ENCODE assay signal across 8 cellular contexts in genomic region chr2:135948642-135949355, GRCh38. TPM values are rescaled to one million over a fixed set of nuclear protein-coding genes. Genes with fewer than 3 reads are reported as not detected.
DNase-seq lines count a peak whose midpoint lies in the region; ATAC-seq and TF ChIP-seq lines count a peak whose summit lies in the region.

No MANE protein-coding gene starts in this region.

- peak overlapping the region; percentile 29 for H3K4me3 Mint-ChIP-seq in T-helper 2 cell treated with Interferon-gamma antibody and Interleukin-4, amounts not matched to agents 5 μg/mL and 100 μg/mL, for 36 hours
- no peak overlapping the region for H3K4me3 Mint-ChIP-seq in nephron progenitor cell

- H3K4me1 ChIP-seq in esophagus squamous epithelium: peaks cover 6 to 28% (median 6%) of the 10 kb centered on the region in 3 donors
- H3K4me1 ChIP-seq in A673 (ENCODE audit: insufficient read depth, low read length, poor library complexity, severe bottlenecking): peaks cover 7% of the 10 kb centered on the region

- H3K9me3 ChIP-seq in esophagus squamous epithelium (no peaks in the 10 kb centered on the region), A673 (ENCODE audit: low read depth, low read length, poor library complexity, severe bottlenecking) (peaks cover 4% of the 10 kb centered on the region)

- POLR2A ChIA-PET in A673 (lab: Charles Lee; ENCODE audit: low non-redundant PET): no interaction called here

- no peaks in the 10 kb centered on the region for H3K27me3 Mint-ChIP-seq in T-helper 2 cell treated with Interferon-gamma antibody and Interleukin-4, amounts not matched to agents 5 μg/mL and 100 μg/mL, for 36 hours (ENCODE audit: low read depth)
- no peaks in the 10 kb centered on the region for H3K27me3 Mint-ChIP-seq in nephron progenitor cell (ENCODE audit: low read depth, poor library complexity)

- BruUV-seq in A673 (replicated peaks; lab: Mats Ljungman, UMichigan): no TSS peak

- DNase-seq in T-helper 2 cell treated with Interferon-gamma antibody and Interleukin-4, amounts not matched to agents 5 μg/mL and 100 μg/mL, for 36 hours (ENCODE audit: low spot score): peak; percentile 24
- no peak for DNase-seq in esophagus squamous epithelium (lab: John Stamatoyannopoulos, UW)
- DNase-seq in cerebellar cortex (ENCODE audit: low spot score): no peak
- no peak for DNase-seq in nephron progenitor cell
- DNase-seq in A673 (ENCODE audit: low spot score): no peak
- DNase-seq in NCI-H2107 treated with DMSO at 0.1 percent for 48 hours (lab: John Stamatoyannopoulos, UW; ENCODE audit: unreplicated experiment): no peak

- 41 to 44% methylated on average over 7 to 9 of the region's 9 CpGs for WGBS in esophagus squamous epithelium, 2 donors

- H3K27me3 ChIP-seq in esophagus squamous epithelium: no peaks in the 10 kb centered on the region
- H3K27me3 ChIP-seq in A673 (replicated peaks; ENCODE audit: insufficient read depth, low read depth, low read length, poor library complexity): no peaks in the 10 kb centered on the region

- CTCF ChIA-PET in A673 (lab: Charles Lee): interaction anchor here (0.6 kb wide), 1 partner anchor 1573 kb away, joined by 5 read pairs; no protein-coding TSS in a partner anchor

- no peak for TF ChIP-seq POLR2A in esophagus squamous epithelium (IDR thresholded peaks at IDR 0.05)

- H3K4me3 ChIP-seq in esophagus squamous epithelium (peak overlapping the region in 2 of 4 donors; percentile 12 to 30), A673 (ENCODE audit: low read depth, low read length, poor library complexity, severe bottlenecking) (no peak overlapping the region)

- peak overlapping the region; percentile 81 for H3K27ac Mint-ChIP-seq in T-helper 2 cell treated with Interferon-gamma antibody and Interleukin-4, amounts not matched to agents 5 μg/mL and 100 μg/mL, for 36 hours
- H3K27ac Mint-ChIP-seq in nephron progenitor cell: no peak overlapping the region

- H3K9me3 Mint-ChIP-seq in T-helper 2 cell treated with Interferon-gamma antibody and Interleukin-4, amounts not matched to agents 5 μg/mL and 100 μg/mL, for 36 hours: no peaks in the 10 kb centered on the region
- no peaks in the 10 kb centered on the region for H3K9me3 Mint-ChIP-seq in nephron progenitor cell

- peaks cover 0 to 31% (median 0%) of the 10 kb centered on the region in 3 donors for H3K36me3 ChIP-seq in esophagus squamous epithelium
- no peaks in the 10 kb centered on the region for H3K36me3 ChIP-seq in A673 (ENCODE audit: insufficient read depth, low read length, poor library complexity, severe bottlenecking)

- ATAC-seq in GM18858 (IDR thresholded peaks at IDR 0.05; ENCODE audit: unreplicated experiment) (peak; percentile 84), HG02981 (IDR thresholded peaks at IDR 0.05; ENCODE audit: unreplicated experiment) (peak; percentile 85)

- H3K27ac ChIP-seq in esophagus squamous epithelium (peak overlapping the region; percentile 50 to 73 (median 64)), A673 (ENCODE audit: low read depth, low read length, poor library complexity, severe bottlenecking) (no peak overlapping the region)

- intact Hi-C loops in esophagus squamous epithelium (cut with DNase I): no loop called here
- intact Hi-C loops in A673 (cut with micrococcal nuclease; ENCODE audit: unreplicated experiment): no loop called here

- peaks cover 56% of the 10 kb centered on the region for H3K36me3 Mint-ChIP-seq in T-helper 2 cell treated with Interferon-gamma antibody and Interleukin-4, amounts not matched to agents 5 μg/mL and 100 μg/mL, for 36 hours (ENCODE audit: low read depth)
- H3K36me3 Mint-ChIP-seq in nephron progenitor cell (ENCODE audit: low read depth): peaks cover 72% of the 10 kb centered on the region

- peaks cover 58% of the 10 kb centered on the region for H3K4me1 Mint-ChIP-seq in T-helper 2 cell treated with Interferon-gamma antibody and Interleukin-4, amounts not matched to agents 5 μg/mL and 100 μg/mL, for 36 hours (ENCODE audit: low read depth)
- peaks cover 23% of the 10 kb centered on the region for H3K4me1 Mint-ChIP-seq in nephron progenitor cell

- TF ChIP-seq CTCF in esophagus squamous epithelium (IDR thresholded peaks at IDR 0.05) (no peak), nephron progenitor cell (IDR thresholded peaks at IDR 0.05) (no peak), A673 (conservative IDR thresholded peaks at IDR 0.05; ENCODE audit: low read depth, low read length) (no peak)

RNA-seq across cellular contexts. Expression of gene DARS1, which starts 36.6 kb away (rescaled TPM):
- total RNA-seq in esophagus squamous epithelium (100 to 1,000 TPM in 1 of 4 donors, 10 to 100 TPM in 3; 38.4 to 104 (median 84.3) TPM), A673 (2021) (61.0 and 63.6 TPM in 2 replicates)
